In the genomic region with DNA sequence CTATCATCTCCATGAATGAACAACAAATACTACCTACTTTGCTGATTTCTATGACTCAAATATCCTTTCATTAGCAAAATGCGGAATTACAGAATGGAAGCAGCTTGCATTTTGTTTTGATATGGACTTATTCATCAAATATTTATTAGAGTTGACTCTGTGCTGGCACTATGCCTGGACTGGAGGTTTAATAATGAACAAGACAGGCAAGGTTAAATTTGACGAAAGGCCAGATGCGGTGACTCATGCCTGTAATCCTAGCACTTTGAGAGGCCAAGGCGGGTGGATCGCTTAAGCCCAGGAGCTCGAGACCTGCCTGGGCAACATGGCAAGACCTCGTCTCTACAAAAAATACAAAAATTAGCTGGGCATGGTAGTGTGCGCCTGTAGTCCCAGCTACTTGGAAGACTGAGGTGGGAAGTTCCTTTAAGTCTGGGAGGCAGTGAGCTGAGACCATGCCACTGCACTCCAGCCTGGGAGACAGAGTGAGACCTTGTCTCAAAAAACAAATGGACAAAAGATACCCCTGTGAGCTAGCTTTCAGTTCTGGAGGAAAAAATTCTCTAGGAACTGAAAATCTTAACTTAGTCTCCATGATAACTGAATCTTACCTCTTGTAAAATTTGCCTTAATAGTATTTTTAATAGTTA, we compare ENCODE assay signal across 3 cellular contexts.
A peak's percentile ranks its signal among the peaks of the same experiment; 100 is the strongest.
TF ChIP-seq lines count a peak whose summit lies in the region.

No MANE protein-coding gene starts in this region.

TF ChIP-seq in Ishikawa, 13 proteins besides CTCF, POLR2A, EP300 and RAD21:
- TF ChIP-seq NFIC (IDR thresholded peaks at IDR 0.05) (peak; percentile 82), YY1 (IDR thresholded peaks at IDR 0.05; ENCODE audit: low read depth) (no peak)
TF ChIP-seq in Ishikawa: peak in this region for 1.

TF ChIP-seq in K562, 482 proteins besides CTCF, POLR2A, EP300 and RAD21:
- TF ChIP-seq LEF1 (IDR thresholded peaks at IDR 0.05): no peak
- TF ChIP-seq, protein P1, sequence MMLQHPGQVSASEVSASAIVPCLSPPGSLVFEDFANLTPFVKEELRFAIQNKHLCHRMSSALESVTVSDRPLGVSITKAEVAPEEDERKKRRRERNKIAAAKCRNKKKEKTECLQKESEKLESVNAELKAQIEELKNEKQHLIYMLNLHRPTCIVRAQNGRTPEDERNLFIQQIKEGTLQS (IDR thresholded peaks at IDR 0.05): peak; percentile 33
- TF ChIP-seq, protein P1 (CRISPR knock-in tag; conservative IDR thresholded peaks at IDR 0.05): no peak

TF ChIP-seq in HepG2, 621 proteins besides CTCF, POLR2A, EP300 and RAD21:
- TF ChIP-seq FOSL2 (CRISPR knock-in tag; IDR thresholded peaks at IDR 0.05) (peak; percentile 77), ZNF891 (CRISPR knock-in tag; IDR thresholded peaks at IDR 0.05) (no peak)
